ENCODE assay signal across 10 cellular contexts in the genomic region with DNA sequence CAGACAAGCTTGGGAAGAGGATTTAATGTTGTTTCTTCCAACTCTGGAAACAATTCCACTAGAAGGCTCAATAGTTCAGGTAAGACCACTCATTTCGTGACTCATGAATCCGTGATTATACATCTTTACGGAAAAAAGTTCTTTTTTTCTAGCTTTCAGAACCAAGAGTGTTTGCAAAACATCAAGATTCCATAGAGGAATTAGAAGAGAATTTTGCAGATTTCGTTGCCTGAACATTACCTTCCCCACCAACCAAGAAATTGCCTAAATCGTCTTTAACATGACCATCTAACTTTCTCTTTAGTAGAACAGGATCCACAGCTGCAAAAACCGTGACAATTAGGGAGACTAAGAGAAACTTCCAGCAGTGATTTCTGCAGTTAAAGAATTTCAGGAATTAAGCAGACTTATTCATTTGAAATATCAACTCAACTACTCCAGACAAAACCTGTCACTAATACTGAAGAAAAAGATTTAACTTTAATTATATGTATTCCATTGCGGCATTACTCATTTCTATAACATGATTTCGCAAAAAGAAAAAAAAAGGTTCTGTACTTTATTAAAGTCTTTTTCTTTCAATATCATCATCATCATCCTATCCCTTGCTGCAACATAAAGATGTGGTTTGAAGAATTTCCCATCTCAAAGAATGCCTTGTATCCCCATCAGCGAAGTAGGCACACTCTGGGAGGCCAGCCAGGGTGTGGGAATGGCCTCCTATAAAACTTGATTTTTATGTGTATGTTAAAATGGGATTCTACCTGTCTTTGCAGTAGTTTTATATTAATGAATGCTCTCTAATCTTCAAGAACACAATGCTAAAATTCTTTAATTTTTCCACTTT. TPM values are rescaled to one million over a fixed set of nuclear protein-coding genes. Genes with fewer than 3 reads are reported as not detected.
A peak's percentile ranks its signal among the peaks of the same experiment; 100 is the strongest.
DNase-seq lines count a peak whose midpoint lies in the region; ATAC-seq, FAIRE-seq and TF ChIP-seq lines count a peak whose summit lies in the region.
"Had no signal": no experiment of that assay in that cellular context is flagged by ENCODE, and none has a peak within 500 bp of the region (broad histone marks: within the 10 kb centered on the region; RNA-seq: fewer than 3 reads in every experiment).

No MANE protein-coding gene starts in this region.

- no peak overlapping the region for H3K14ac ChIP-seq in neuronal stem cell (ENCODE audit: low read length)

- peak overlapping the region; percentile 10 for H3K4me3 ChIP-seq in CD4-positive, CD25-positive, alpha-beta regulatory T cell (ENCODE audit: low read depth, low read length)
- H3K4me3 ChIP-seq in Loucy (ENCODE audit: low read length, poor library complexity, severe bottlenecking) (no peak overlapping the region), neuronal stem cell (ENCODE audit: low read length in 2 of 2) (no peak overlapping the region)

- no CpG with 5 or more reads among the region's 9 CpGs for WGBS in neuronal stem cell (ENCODE audit: extremely low coverage in 2 of 2, insufficient read length in 2 of 2, insufficient replicate concordance in 1 of 2), 2 donors

- no peak overlapping the region for H4K8ac ChIP-seq in neuronal stem cell (ENCODE audit: low read depth, low read length)

- H3K36me3 ChIP-seq in CD4-positive, CD25-positive, alpha-beta regulatory T cell (ENCODE audit: control insufficient read depth, insufficient read depth, low read length), result no peaks in the 10 kb centered on the region
- H3K36me3 ChIP-seq in Loucy (ENCODE audit: insufficient read depth, low read length) (no peaks in the 10 kb centered on the region), neuronal stem cell (replicated peaks in 1 of 2; ENCODE audit: control insufficient read depth in 2 of 2, insufficient read depth in 2 of 2, low read length in 2 of 2) (no peaks in the 10 kb centered on the region)

- H3F3A ChIP-seq in Loucy (ENCODE audit: low read depth), result peaks cover 3% of the 10 kb centered on the region; the same call in 1 of the 2 replicates

- peak overlapping the region; percentile 91 for H3K27ac ChIP-seq in CD4-positive, CD25-positive, alpha-beta regulatory T cell (ENCODE audit: insufficient read depth, low read length, poor library complexity, severe bottlenecking)
- no peak overlapping the region for H3K27ac ChIP-seq in neuronal stem cell (replicated peaks; ENCODE audit: low read length)

- H4K20me1 ChIP-seq in Loucy (ENCODE audit: insufficient read depth, low read length, poor library complexity, severe bottlenecking), result peaks cover 23% of the 10 kb centered on the region

- H3K79me1 ChIP-seq in neuronal stem cell (ENCODE audit: low read depth, low read length), result peaks cover 4% of the 10 kb centered on the region

- no peaks in the 10 kb centered on the region for H3K27me3 Mint-ChIP-seq in CD4-positive, CD25-positive, alpha-beta regulatory T cell

- H3K27me3 ChIP-seq in CD4-positive, CD25-positive, alpha-beta regulatory T cell (ENCODE audit: control insufficient read depth, insufficient read depth, low read length), result no peaks in the 10 kb centered on the region
- H3K27me3 ChIP-seq in Loucy (ENCODE audit: insufficient read depth, low read length, poor library complexity, severe bottlenecking) (no peaks in the 10 kb centered on the region), neuronal stem cell (ENCODE audit: control insufficient read depth in 3 of 3, insufficient read depth in 3 of 3, low read depth in 1 of 3, low read length in 3 of 3) (no peaks in the 10 kb centered on the region)

- no peaks in the 10 kb centered on the region for H3K9me2 ChIP-seq in Loucy (replicated peaks; ENCODE audit: low read depth, low read length)

- no peak overlapping the region for H3K23ac ChIP-seq in neuronal stem cell (ENCODE audit: low read depth, low read length, poor library complexity)

- H3K4me3 Mint-ChIP-seq in CD4-positive, CD25-positive, alpha-beta regulatory T cell, result peak overlapping the region; percentile 59 to 92 (median 80)

- H3K4ac ChIP-seq in neuronal stem cell (ENCODE audit: low read length), result no peak overlapping the region

- no peak for TF ChIP-seq CTCF in Loucy (conservative IDR thresholded peaks at IDR 0.05; ENCODE audit: low read length)

- H3K18ac ChIP-seq in neuronal stem cell (ENCODE audit: low read length), result no peak overlapping the region

- no peak overlapping the region for H2BK15ac ChIP-seq in neuronal stem cell (ENCODE audit: low read length)

- peaks cover 31% of the 10 kb centered on the region for H3K4me1 ChIP-seq in CD4-positive, CD25-positive, alpha-beta regulatory T cell (ENCODE audit: control insufficient read depth, insufficient read depth, low read length, poor library complexity, severe bottlenecking)
- H3K4me1 ChIP-seq in Loucy (ENCODE audit: insufficient read depth, low read length, poor library complexity, severe bottlenecking) (peaks cover 43% of the 10 kb centered on the region), neuronal stem cell (ENCODE audit: control insufficient read depth in 2 of 2, insufficient read depth in 1 of 2, low read depth in 1 of 2, low read length in 2 of 2) (peaks cover 2 to 4% of the 10 kb centered on the region in 2 donors)

- H2AFZ ChIP-seq in Loucy (ENCODE audit: low read length) (no peak overlapping the region), neuronal stem cell (ENCODE audit: low read length) (peak overlapping the region; percentile 4)

- H3K4me2 ChIP-seq in Loucy (ENCODE audit: low read depth, low read length, poor library complexity, severe bottlenecking) (peak overlapping the region; percentile 69), neuronal stem cell (ENCODE audit: insufficient read depth, low read length, poor library complexity, severe bottlenecking) (no peak overlapping the region)

- no peak overlapping the region for H2BK5ac ChIP-seq in neuronal stem cell (ENCODE audit: low read length)

- peaks cover 26 to 37% (median 30%) of the 10 kb centered on the region in 4 donors for H3K4me1 Mint-ChIP-seq in CD4-positive, CD25-positive, alpha-beta regulatory T cell

- H3K27ac Mint-ChIP-seq in CD4-positive, CD25-positive, alpha-beta regulatory T cell, result peak overlapping the region; percentile 17 to 71 (median 64)

- peaks cover 29% of the 10 kb centered on the region for H3K79me2 ChIP-seq in Loucy (ENCODE audit: insufficient read depth, low read length)

- FAIRE-seq in endometrium (lab: Jason Lieb, UNC), result peak; percentile 46

- H2BK12ac ChIP-seq in neuronal stem cell (ENCODE audit: low read length), result no peak overlapping the region

- no peak for ATAC-seq in CD4-positive, CD25-positive, alpha-beta regulatory T cell (ENCODE audit: low read depth in 2 of 2)
- ATAC-seq in HG02623 (IDR thresholded peaks at IDR 0.05; ENCODE audit: unreplicated experiment), result no peak

- H2BK120ac ChIP-seq in neuronal stem cell (ENCODE audit: low read depth, low read length), result no peak overlapping the region

- no peaks in the 10 kb centered on the region for H3K36me3 Mint-ChIP-seq in CD4-positive, CD25-positive, alpha-beta regulatory T cell
- H3K36me3 Mint-ChIP-seq: activated naive CD8-positive, alpha-beta T cell treated with anti-CD3 and anti-CD28 coated beads, Interleukin-2, amount 10 ng/mL, durations not matched to agents 7 days and 5 days had no signal

- DNase-seq in CD4-positive, CD25-positive, alpha-beta regulatory T cell, result no peak
- DNase-seq in neuronal stem cell (ENCODE audit: low spot score) (no peak), glomerular visceral epithelial cell (ENCODE audit: extremely low spot score) (no peak), GF-D8 (lab: John Stamatoyannopoulos, UW) (no peak)
- no peak for DNase-seq in activated effector memory CD4-positive, alpha-beta T cell treated with Interleukin-2 at 50 U/mL for 16 hours
- DNase-seq: activated naive CD8-positive, alpha-beta T cell treated with anti-CD3 and anti-CD28 coated beads, Interleukin-2, amount 10 ng/mL, durations not matched to agents 7 days and 5 days; stimulated activated CD4-positive, alpha-beta T cell treated with anti-CD3 and anti-CD28 coated beads, Interleukin-4, amount 100 ng/mL, for 4 hours had no signal

- no peaks in the 10 kb centered on the region for H3K9me3 ChIP-seq in CD4-positive, CD25-positive, alpha-beta regulatory T cell (ENCODE audit: control insufficient read depth in 2 of 2, low read length in 2 of 2)
- no peaks in the 10 kb centered on the region for H3K9me3 ChIP-seq in Loucy (ENCODE audit: insufficient read depth, low read depth, low read length)
- H3K9me3 ChIP-seq in neuronal stem cell (replicated peaks in 1 of 2; ENCODE audit: control insufficient read depth in 2 of 2, insufficient read depth in 1 of 2, low read depth in 1 of 2, low read length in 2 of 2), result no peaks in the 10 kb centered on the region

- no peak overlapping the region for H2AK5ac ChIP-seq in neuronal stem cell (ENCODE audit: low read depth, low read length)

- H3K9ac ChIP-seq in Loucy (ENCODE audit: low read depth, low read length, poor library complexity, severe bottlenecking), result no peak overlapping the region
- no peak overlapping the region for H3K9ac ChIP-seq in neuronal stem cell (ENCODE audit: low read depth, low read length, poor library complexity)

- H4K91ac ChIP-seq in neuronal stem cell (ENCODE audit: low read depth, low read length, poor library complexity), result no peak overlapping the region

- H3K9me3 Mint-ChIP-seq in CD4-positive, CD25-positive, alpha-beta regulatory T cell, result peaks cover 0 to 1% (median 0%) of the 10 kb centered on the region in 7 donors
- H3K9me3 Mint-ChIP-seq: activated naive CD8-positive, alpha-beta T cell treated with anti-CD3 and anti-CD28 coated beads, Interleukin-2, amount 10 ng/mL, durations not matched to agents 7 days and 5 days had no signal

RNA-seq across cellular contexts. Expression of a gene that starts 1.9 kb away (rescaled TPM):
- 42.7 TPM for total RNA-seq in CD4-positive, CD25-positive, alpha-beta regulatory T cell
- 1 to 10 TPM; 1.5 to 5.0 (median 2.9) TPM for polyA plus RNA-seq in CD4-positive, CD25-positive, alpha-beta regulatory T cell
- polyA plus RNA-seq in neuronal stem cell (2013, experiment 1 of 2), result 33.1 TPM
- polyA plus RNA-seq in neuronal stem cell (2013, experiment 2 of 2), result 33.9 TPM
